In the genomic region with DNA sequence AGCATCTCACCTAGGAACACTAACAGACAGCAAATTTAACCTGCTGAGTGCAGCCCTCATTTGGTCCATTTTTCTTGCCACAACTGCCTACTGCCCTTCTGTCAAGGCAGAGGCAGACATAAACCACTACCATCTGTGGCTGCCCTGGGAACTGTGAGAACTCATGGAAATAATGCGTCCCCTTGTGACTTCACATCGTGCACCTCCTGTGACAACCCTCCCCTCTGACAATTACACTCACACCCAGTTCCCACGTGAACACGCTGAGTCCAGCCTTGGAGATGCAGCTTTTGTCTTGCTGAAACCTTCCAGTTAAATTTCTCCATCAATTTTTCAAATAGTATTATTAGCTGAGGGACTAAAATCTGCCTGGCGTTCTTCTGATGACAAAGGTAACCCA, we compare ENCODE assay signal across 17 cellular contexts.
DNase-seq lines count a peak whose midpoint lies in the region; ATAC-seq and TF ChIP-seq lines count a peak whose summit lies in the region.
"Had no signal": no experiment of that assay in that cellular context is flagged by ENCODE, and none has a peak within 500 bp of the region (broad histone marks: within the 10 kb centered on the region; RNA-seq: fewer than 3 reads in every experiment).

No MANE protein-coding gene starts in this region.

- ATAC-seq in T-cell (replicated peaks in 1 of 4) (no peak), GM18909 (IDR thresholded peaks at IDR 0.05; ENCODE audit: poor library complexity, unreplicated experiment) (no peak)
- peak; percentile 52 for ATAC-seq in stimulated activated effector memory CD8-positive, alpha-beta T cell treated with anti-CD3 and anti-CD28 coated beads, Interleukin-12 subunit alpha, Interleukin-12 subunit beta, amount 100 ng/mL, for 72 hours
- ATAC-seq: body of pancreas, left lobe of liver had no signal

- peak overlapping the region; percentile 55 for H3K4me3 Mint-ChIP-seq in activated T-cell treated with anti-CD3 and anti-CD28 coated beads, Interleukin-2, amount 50 U/mL, for 24 hours
- peak overlapping the region; percentile 17 to 47 (median 25) for H3K4me3 Mint-ChIP-seq in T-cell
- peak overlapping the region; percentile 43 for H3K4me3 Mint-ChIP-seq in stimulated activated effector memory CD8-positive, alpha-beta T cell treated with anti-CD3 and anti-CD28 coated beads, Interleukin-12 subunit alpha, Interleukin-12 subunit beta, amount 100 ng/mL, for 72 hours

- intact Hi-C loops in dorsolateral prefrontal cortex (cut with DNase I) = no loop called here

- CTCF ChIA-PET in T-cell (lab: Charles Lee) = interaction anchor here in 1 of 2 donors (1.1 kb wide), 1 partner anchor 37 kb away, joined by 3 read pairs; no protein-coding TSS in a partner anchor

- H3K9me3 Mint-ChIP-seq in activated T-cell treated with anti-CD3 and anti-CD28 coated beads, Interleukin-2, amount 50 U/mL, for 24 hours = no peaks in the 10 kb centered on the region
- H3K9me3 Mint-ChIP-seq in T-cell = no peaks in the 10 kb centered on the region
- no peaks in the 10 kb centered on the region for H3K9me3 Mint-ChIP-seq in stimulated activated effector memory CD8-positive, alpha-beta T cell treated with anti-CD3 and anti-CD28 coated beads, Interleukin-12 subunit alpha, Interleukin-12 subunit beta, amount 100 ng/mL, for 72 hours

- H3K4me1 Mint-ChIP-seq in activated T-cell treated with anti-CD3 and anti-CD28 coated beads, Interleukin-2, amount 50 U/mL, for 24 hours (ENCODE audit: low read depth) = peaks cover 94% of the 10 kb centered on the region
- peaks cover 85 to 96% (median 95%) of the 10 kb centered on the region in 3 donors for H3K4me1 Mint-ChIP-seq in T-cell
- H3K4me1 Mint-ChIP-seq in stimulated activated effector memory CD8-positive, alpha-beta T cell treated with anti-CD3 and anti-CD28 coated beads, Interleukin-12 subunit alpha, Interleukin-12 subunit beta, amount 100 ng/mL, for 72 hours = peaks cover 86% of the 10 kb centered on the region

- H3K27me3 Mint-ChIP-seq in activated T-cell treated with anti-CD3 and anti-CD28 coated beads, Interleukin-2, amount 50 U/mL, for 24 hours = no peaks in the 10 kb centered on the region
- no peaks in the 10 kb centered on the region for H3K27me3 Mint-ChIP-seq in T-cell

- no peak for DNase-seq in activated T-cell treated with anti-CD3 and anti-CD28 coated beads, Interleukin-2, amount 50 U/mL, for 24 hours
- no peak for DNase-seq in activated T-cell treated with anti-CD3 and anti-CD28 coated beads, Interleukin-2, amount 50 U/mL, for 1 hour
- no peak for DNase-seq in T-cell
- DNase-seq in dorsolateral prefrontal cortex = no peak
- DNase-seq in stimulated activated effector memory CD8-positive, alpha-beta T cell treated with anti-CD3 and anti-CD28 coated beads, Interleukin-12 subunit alpha, Interleukin-12 subunit beta, amount 100 ng/mL, for 72 hours (ENCODE audit: low spot score in 2 of 2) = peak in 1 of 2 donors; percentile 53
- no peak for DNase-seq in NCI-H1092 treated with DMSO at 0.1 percent for 48 hours (lab: John Stamatoyannopoulos, UW)
- no peak for DNase-seq in WERI-Rb-1
- DNase-seq: body of pancreas; DMS 273 treated with DMSO at 0.1 percent for 48 hours; NCI-H1417 treated with DMSO at 0.1 percent for 48 hours; retina; stimulated activated CD4-positive, alpha-beta T cell treated with anti-CD3 and anti-CD28 coated beads, Interleukin-2, amount 100 ng/mL, for 48 hours had no signal

- H3K36me3 Mint-ChIP-seq in activated T-cell treated with anti-CD3 and anti-CD28 coated beads, Interleukin-2, amount 50 U/mL, for 24 hours (ENCODE audit: low read depth) = peaks cover 99% of the 10 kb centered on the region
- H3K36me3 Mint-ChIP-seq in T-cell = peaks cover 39% of the 10 kb centered on the region
- H3K36me3 Mint-ChIP-seq in stimulated activated effector memory CD8-positive, alpha-beta T cell treated with anti-CD3 and anti-CD28 coated beads, Interleukin-12 subunit alpha, Interleukin-12 subunit beta, amount 100 ng/mL, for 72 hours = no peaks in the 10 kb centered on the region

- POLR2A ChIA-PET in T-cell (lab: Charles Lee) = interaction anchor here in 1 of 2 donors (0.6 to 0.9 kb wide), 2 partner anchors 14 to 1763 kb away, joined by 4 read pairs; no protein-coding TSS in a partner anchor

- H3K27ac ChIP-seq in dorsolateral prefrontal cortex (peak overlapping the region in 40 of 59 donors; percentile 2 to 94 (median 42)), WERI-Rb-1 (no peak overlapping the region)
- H3K27ac ChIP-seq: KMS-11, VCaP had no signal

- no peaks in the 10 kb centered on the region for H3K9me3 ChIP-seq in WERI-Rb-1 (ENCODE audit: severe bottlenecking)
- H3K9me3 ChIP-seq: body of pancreas had no signal

- peak overlapping the region; percentile 99 for H3K27ac Mint-ChIP-seq in activated T-cell treated with anti-CD3 and anti-CD28 coated beads, Interleukin-2, amount 50 U/mL, for 24 hours
- H3K27ac Mint-ChIP-seq in T-cell = peak overlapping the region; percentile 91 to 92
- H3K27ac Mint-ChIP-seq in stimulated activated effector memory CD8-positive, alpha-beta T cell treated with anti-CD3 and anti-CD28 coated beads, Interleukin-12 subunit alpha, Interleukin-12 subunit beta, amount 100 ng/mL, for 72 hours = no peak overlapping the region

- no peaks in the 10 kb centered on the region for H3K36me3 ChIP-seq in WERI-Rb-1

- H3K4me3 ChIP-seq in dorsolateral prefrontal cortex = no peak overlapping the region
- H3K4me3 ChIP-seq in WERI-Rb-1 (ENCODE audit: low read depth, low read length) = no peak overlapping the region
- H3K4me3 ChIP-seq: body of pancreas, SK-N-MC had no signal

- TF ChIP-seq CTCF in dorsolateral prefrontal cortex (IDR thresholded peaks at IDR 0.05 in 54 of 56, conservative IDR thresholded peaks at IDR 0.05 in 2 of 56; ENCODE audit: low read depth in 1 of 56, partially characterized antibody in 56 of 56) (no peak), WERI-Rb-1 (IDR thresholded peaks at IDR 0.05; ENCODE audit: low read depth, low read length) (no peak)

- H3K27me3 ChIP-seq in dorsolateral prefrontal cortex (no peaks in the 10 kb centered on the region), WERI-Rb-1 (ENCODE audit: insufficient read depth, low read depth, severe bottlenecking) (no peaks in the 10 kb centered on the region)
- H3K27me3 ChIP-seq: body of pancreas had no signal
